Comparison of ENCODE assay signal across 8 cellular contexts in the genomic region with DNA sequence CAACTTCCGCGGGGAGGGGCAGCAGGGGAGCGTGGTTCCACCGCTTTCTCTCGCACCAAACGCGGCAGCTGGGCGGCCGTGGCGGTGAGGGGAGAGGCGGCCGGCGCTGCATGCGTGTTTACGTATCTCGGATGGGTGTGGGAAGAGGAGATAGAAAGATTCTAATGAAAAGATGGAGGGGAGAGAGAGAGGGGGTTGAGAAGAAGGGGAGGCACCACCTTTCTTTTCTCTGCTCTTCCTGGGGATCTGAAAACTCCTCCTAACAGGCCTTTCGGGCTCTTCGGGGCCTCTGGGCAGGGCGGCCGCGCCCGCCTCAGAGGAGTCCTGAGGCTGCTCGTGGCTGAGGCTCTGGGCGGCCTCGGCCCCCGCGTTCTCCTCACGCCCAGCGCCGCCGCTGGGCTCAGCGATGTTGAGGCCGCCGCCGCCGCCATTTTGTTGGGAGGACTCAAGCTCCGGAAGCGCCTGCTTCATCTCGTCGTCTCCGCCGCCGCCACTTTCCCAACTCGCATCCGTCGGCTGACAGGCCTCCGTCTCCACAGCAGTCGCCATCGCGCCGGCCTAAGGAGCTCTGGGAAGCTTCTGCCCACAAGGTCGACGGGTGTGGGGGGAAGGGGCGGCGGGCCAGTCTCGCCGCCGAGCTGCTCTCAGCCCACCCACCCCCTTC. TPM values are rescaled to one million over a fixed set of nuclear protein-coding genes. Genes with fewer than 3 reads are reported as not detected.
DNase-seq lines count a peak whose midpoint lies in the region; ATAC-seq and TF ChIP-seq lines count a peak whose summit lies in the region.

No MANE protein-coding gene starts in this region.

- ATAC-seq in GM18909 (IDR thresholded peaks at IDR 0.05; ENCODE audit: poor library complexity, unreplicated experiment) (peak; percentile 75), HG03159 (IDR thresholded peaks at IDR 0.05; ENCODE audit: unreplicated experiment) (peak; percentile 69)

- TF ChIP-seq RAD21 in liver (IDR thresholded peaks at IDR 0.05) = no peak

- no peaks in the 10 kb centered on the region for H3K27me3 ChIP-seq in liver (ENCODE audit: control insufficient read depth in 4 of 4, insufficient read depth in 4 of 4, low read length in 3 of 4)

- intact Hi-C loops in dendritic cell treated with granulocyte-macrophage colony-stimulating factor and Interleukin-4, amounts not matched to agents 40 ng/mL and 50 ng/mL, for 4 days (cut with micrococcal nuclease) = loop anchor here (5.0 kb wide), 1 partner anchor 545 kb away; the partner anchor contains the start of gene APPL1

- peak overlapping the region; percentile 52 to 78 for H3K9ac ChIP-seq in liver (ENCODE audit: low read depth in 1 of 2, low read length in 2 of 2)

- H3K9me3 ChIP-seq in liver (ENCODE audit: control insufficient read depth in 4 of 4, low read length in 3 of 4) = peaks cover 0 to 3% (median 0%) of the 10 kb centered on the region in 4 donors

- peak overlapping the region; percentile 93 for H3K27ac Mint-ChIP-seq in dendritic cell treated with granulocyte-macrophage colony-stimulating factor and Interleukin-4, amounts not matched to agents 40 ng/mL and 50 ng/mL, for 4 days

- peak overlapping the region; percentile 67 to 88 (median 76) for H3K4me3 ChIP-seq in liver (ENCODE audit: low read depth in 1 of 3, low read length in 3 of 3)

- TF ChIP-seq CTCF in liver (IDR thresholded peaks at IDR 0.05; ENCODE audit: low read depth, low read length, missing input control) = no peak

- H3K27ac ChIP-seq in liver (ENCODE audit: low read depth in 1 of 2, low read length in 2 of 2) = peak overlapping the region; percentile 69 to 93

- DNase-seq in AG08395 (ENCODE audit: low spot score) (peak; percentile 60), NCI-H526 (lab: John Stamatoyannopoulos, UW) (peak; percentile 66 to 77)
- peak; percentile 63 to 68 for DNase-seq in activated CD4-positive, alpha-beta T cell treated with anti-CD3 and anti-CD28 coated beads, Interleukin-2, amount 50 U/mL, for 24 hours (ENCODE audit: low read depth in 1 of 2, low spot score in 1 of 2)
- DNase-seq in stimulated activated CD4-positive, alpha-beta T cell treated with anti-CD3 and anti-CD28 coated beads, Interleukin-4, amount 100 ng/mL, for 1 hour = peak; percentile 76

- H3K27me3 Mint-ChIP-seq in dendritic cell treated with granulocyte-macrophage colony-stimulating factor and Interleukin-4, amounts not matched to agents 40 ng/mL and 50 ng/mL, for 4 days = no peaks in the 10 kb centered on the region

- WGBS in liver = under 1% methylated on average over 58 of the region's 58 CpGs

- H3K4me3 Mint-ChIP-seq in dendritic cell treated with granulocyte-macrophage colony-stimulating factor and Interleukin-4, amounts not matched to agents 40 ng/mL and 50 ng/mL, for 4 days = peak overlapping the region; percentile 95

- no peaks in the 10 kb centered on the region for H3K36me3 ChIP-seq in liver (ENCODE audit: control insufficient read depth in 4 of 4, insufficient read depth in 3 of 4, low read depth in 1 of 4, low read length in 3 of 4)

- peaks cover 3 to 9% (median 5%) of the 10 kb centered on the region in 4 donors for H3K4me1 ChIP-seq in liver (ENCODE audit: control insufficient read depth in 4 of 4, insufficient read depth in 4 of 4, low read length in 3 of 4)

- peaks cover 32% of the 10 kb centered on the region for H3K36me3 Mint-ChIP-seq in dendritic cell treated with granulocyte-macrophage colony-stimulating factor and Interleukin-4, amounts not matched to agents 40 ng/mL and 50 ng/mL, for 4 days (ENCODE audit: low read depth)

- H3K9me3 Mint-ChIP-seq in dendritic cell treated with granulocyte-macrophage colony-stimulating factor and Interleukin-4, amounts not matched to agents 40 ng/mL and 50 ng/mL, for 4 days = no peaks in the 10 kb centered on the region

- peaks cover 13% of the 10 kb centered on the region for H3K4me1 Mint-ChIP-seq in dendritic cell treated with granulocyte-macrophage colony-stimulating factor and Interleukin-4, amounts not matched to agents 40 ng/mL and 50 ng/mL, for 4 days (ENCODE audit: low read depth)

TF ChIP-seq in liver, 16 proteins besides CTCF, POLR2A, EP300 and RAD21:
- peak; percentile 38 for TF ChIP-seq TAF1 (conservative IDR thresholded peaks at IDR 0.05)
- TF ChIP-seq SP1 (IDR thresholded peaks at IDR 0.05) = no peak
- TF ChIP-seq YY1 (IDR thresholded peaks at IDR 0.05) = peak; percentile 97

RNA-seq across cellular contexts. Expression of gene TASOR, which starts 0.5 kb away (rescaled TPM):
- total RNA-seq in liver = 10 to 100 TPM; 29.3 to 51.3 TPM
- 1 to 10 TPM; 5.6 to 9.1 TPM for polyA plus RNA-seq in liver

Comparison
In these comparisons a context has a peak if more than half of its experiments do, and no peak if none do; other contexts are left out.
1. Peak in every context shown above with its lines: DNase-seq, ATAC-seq, H3K4me3 ChIP-seq and H3K27ac ChIP-seq.